34 cellular contexts compared by ENCODE assay signal in the genomic region with DNA sequence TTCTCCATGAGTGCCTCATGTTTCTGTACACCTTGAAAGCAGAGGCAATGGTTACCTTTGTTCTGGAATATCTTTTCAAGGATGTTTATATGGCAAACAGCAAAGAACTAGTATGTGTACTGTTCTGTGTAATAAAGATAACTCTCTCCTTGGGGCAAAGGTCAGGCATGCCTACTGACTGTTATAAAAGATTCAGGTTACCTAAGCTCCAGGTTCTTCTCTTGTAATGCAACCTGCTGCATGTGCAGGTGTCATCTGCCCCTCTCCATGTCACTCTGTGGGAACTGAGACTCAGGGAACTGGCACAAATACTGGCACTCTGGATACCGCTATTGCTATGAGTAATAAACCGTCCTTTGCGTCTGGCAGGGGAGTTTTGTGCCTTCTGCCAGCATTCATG. TPM values are rescaled to one million over a fixed set of nuclear protein-coding genes. Genes with fewer than 3 reads are reported as not detected.
"Had no signal": no experiment of that assay in that cellular context is flagged by ENCODE, and none has a peak within 500 bp of the region (broad histone marks: within the 10 kb centered on the region; RNA-seq: fewer than 3 reads in every experiment).

No MANE protein-coding gene starts in this region.

- H3K9me3 Mint-ChIP-seq: activated CD4-positive, alpha-beta T cell treated with anti-CD3 and anti-CD28 coated beads, Interleukin-2, amount 10 ng/mL, durations not matched to agents 7 days and 5 days; activated naive CD4-positive, alpha-beta T cell treated with anti-CD3 and anti-CD28 coated beads, Interleukin-2, amount 50 U/mL, for 24 hours; activated T-cell treated with anti-CD3 and anti-CD28 coated beads, Interleukin-2, amount 50 U/mL, for 24 hours; activated T-helper 2 cell treated with anti-CD3 and anti-CD28 coated beads, Interferon-gamma antibody, Interleukin-2, Interleukin-4, amounts not matched to agents 10 μg/mL and 5 μg/mL and 100 μg/mL, durations not matched to agents 14 hours and 24 hours and 36 hours; central memory CD8-positive, alpha-beta T cell; T-cell had no signal

- H3K4me1 Mint-ChIP-seq: central memory CD8-positive, alpha-beta T cell had no signal

- H3K4me3 Mint-ChIP-seq: activated CD4-positive, alpha-beta T cell treated with anti-CD3 and anti-CD28 coated beads, Interleukin-2, amount 10 ng/mL, durations not matched to agents 7 days and 5 days; activated CD8-positive, alpha-beta T cell treated with anti-CD3 and anti-CD28 coated beads, Interleukin-2, amount 10 ng/mL, durations not matched to agents 7 days and 5 days; activated naive CD4-positive, alpha-beta T cell treated with anti-CD3 and anti-CD28 coated beads, Interleukin-2, amount 50 U/mL, for 24 hours; activated naive CD8-positive, alpha-beta T cell treated with anti-CD3 and anti-CD28 coated beads, Interleukin-2, amount 10 ng/mL, durations not matched to agents 7 days and 5 days; activated T-cell treated with anti-CD3 and anti-CD28 coated beads, Interleukin-2, amount 50 U/mL, for 24 hours; central memory CD8-positive, alpha-beta T cell; T-cell had no signal

- H3K27me3 Mint-ChIP-seq: central memory CD8-positive, alpha-beta T cell had no signal

- H3K36me3 ChIP-seq: ascending aorta, cardiac muscle cell, Peyer's patch had no signal

- H3K27me3 ChIP-seq: ascending aorta, Peyer's patch had no signal

- H3K9me3 ChIP-seq: ascending aorta, Peyer's patch had no signal

- H3K27ac Mint-ChIP-seq: activated CD4-positive, alpha-beta T cell treated with anti-CD3 and anti-CD28 coated beads, Interleukin-2, amount 10 ng/mL, durations not matched to agents 7 days and 5 days; activated CD8-positive, alpha-beta T cell treated with anti-CD3 and anti-CD28 coated beads, Interleukin-2, amount 10 ng/mL, durations not matched to agents 7 days and 5 days; activated naive CD4-positive, alpha-beta T cell treated with anti-CD3 and anti-CD28 coated beads, Interleukin-2, amount 50 U/mL, for 24 hours; activated naive CD8-positive, alpha-beta T cell treated with anti-CD3 and anti-CD28 coated beads, Interleukin-2, amount 10 ng/mL, durations not matched to agents 7 days and 5 days; activated T-cell treated with anti-CD3 and anti-CD28 coated beads, Interleukin-2, amount 50 U/mL, for 24 hours; activated T-helper 2 cell treated with anti-CD3 and anti-CD28 coated beads, Interferon-gamma antibody, Interleukin-2, Interleukin-4, amounts not matched to agents 10 μg/mL and 5 μg/mL and 100 μg/mL, durations not matched to agents 14 hours and 24 hours and 36 hours; T-cell had no signal

- ATAC-seq: activated CD8-positive, alpha-beta T cell treated with anti-CD3 and anti-CD28 coated beads, Interleukin-2, amount 10 ng/mL, durations not matched to agents 7 days and 5 days; PC-3; Right ventricle myocardium inferior; SK-N-SH treated with all-trans-retinoic acid at 6 μM for 48 hours; T-cell had no signal

- H3K4me1 ChIP-seq: ascending aorta had no signal

- DNase-seq: activated CD4-positive, alpha-beta T cell treated with anti-CD3 and anti-CD28 coated beads, Interleukin-2, amount 10 ng/mL, durations not matched to agents 7 days and 5 days; activated CD4-positive, alpha-beta T cell treated with anti-CD3 and anti-CD28 coated beads, Interleukin-2, amount 50 U/mL, for 48 hours; activated CD8-positive, alpha-beta T cell treated with anti-CD3 and anti-CD28 coated beads, Interleukin-2, amount 10 ng/mL, durations not matched to agents 7 days and 5 days; activated gamma-delta T cell; activated naive CD4-positive, alpha-beta T cell treated with Interleukin-2 at 50 U/mL for 16 hours; activated naive CD8-positive, alpha-beta T cell treated with anti-CD3 and anti-CD28 coated beads, Interleukin-2, amount 10 ng/mL, durations not matched to agents 7 days and 5 days; activated T-cell treated with anti-CD3 and anti-CD28 coated beads, Interleukin-2, amount 50 U/mL, for 24 hours; amygdala; Karpas-422; NCI-H1092 treated with DMSO at 0.1 percent for 48 hours; NCI-H1417; NCI-H146; NCI-H187; NCI-H2029 treated with DMSO at 0.1 percent for 48 hours; NCI-H2107; NCI-H2171; NCI-H510A; NCI-H526; NCI-H748 treated with DMSO at 0.1 percent for 48 hours; NK-92 treated with Interleukin-12 subunit alpha and Interleukin-12 subunit beta, amount 100 ng/mL, for 24 hours; PC-3; Peyer's patch; RPMI8226; SIG-M5; T-cell; T-helper 2 cell; T-helper 9 cell had no signal

- H3K36me3 Mint-ChIP-seq: activated naive CD4-positive, alpha-beta T cell treated with anti-CD3 and anti-CD28 coated beads, Interleukin-2, amount 50 U/mL, for 24 hours; activated naive CD8-positive, alpha-beta T cell treated with anti-CD3 and anti-CD28 coated beads, Interleukin-2, amount 10 ng/mL, durations not matched to agents 7 days and 5 days; T-cell had no signal

- H3K4me3 ChIP-seq: ascending aorta, cardiac muscle cell, Peyer's patch had no signal

RNA-seq across cellular contexts. Expression of a gene that starts 5.4 kb away (rescaled TPM):
- total RNA-seq: PC-3 had no signal
